ENCODE assay signal across 8 cellular contexts in the genomic region with DNA sequence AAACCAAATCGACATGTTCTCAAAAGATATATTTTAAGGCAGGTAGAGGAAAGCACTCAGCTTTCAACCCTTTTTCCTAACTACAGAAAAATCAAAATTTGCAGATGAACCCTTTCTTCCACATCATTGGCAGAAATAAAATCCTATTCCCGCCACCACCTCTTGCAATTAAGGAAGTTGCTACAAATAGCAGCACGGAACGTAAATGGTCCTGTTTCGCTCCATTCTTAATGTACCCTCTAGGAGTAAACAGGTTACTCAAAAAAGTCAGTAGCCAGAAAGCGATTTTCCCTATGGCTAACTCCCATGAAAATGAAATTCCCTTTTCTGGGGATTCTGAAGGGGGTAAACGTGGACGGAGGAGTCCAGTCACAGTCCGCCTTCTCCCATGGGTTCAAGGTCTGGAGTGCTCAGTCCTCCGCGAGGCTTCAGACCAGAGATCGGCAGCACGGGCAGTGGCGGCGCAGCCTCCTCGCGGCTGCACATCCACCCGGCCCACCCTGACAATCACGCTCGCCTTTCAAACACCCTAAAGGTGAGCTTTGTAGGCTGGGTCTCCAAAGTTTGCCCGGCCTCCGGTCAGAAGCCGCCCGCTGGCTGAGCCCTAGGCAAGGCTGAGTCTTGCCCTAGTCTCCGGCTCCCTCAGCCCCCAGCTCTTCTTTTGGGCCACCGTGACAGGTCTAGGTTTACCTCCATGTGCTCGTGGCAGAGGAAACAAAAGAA. TPM values are rescaled to one million over a fixed set of nuclear protein-coding genes. Genes with fewer than 3 reads are reported as not detected.
DNase-seq lines count a peak whose midpoint lies in the region; ATAC-seq and TF ChIP-seq lines count a peak whose summit lies in the region.

No MANE protein-coding gene starts in this region.

- H3K27me3 ChIP-seq in iPS DF 6.9 (ENCODE audit: control insufficient read depth, insufficient read depth, low read length): no peaks in the 10 kb centered on the region
- H3K27me3 ChIP-seq in skeletal muscle satellite cell (ENCODE audit: control insufficient read depth, insufficient read depth, low read length): no peaks in the 10 kb centered on the region

- TF ChIP-seq CTCF in OCI-LY7 (conservative IDR thresholded peaks at IDR 0.05; ENCODE audit: low read length): no peak

- ATAC-seq in activated naive CD8-positive, alpha-beta T cell treated with anti-CD3 and anti-CD28 coated beads, Interleukin-2, amount 10 ng/mL, durations not matched to agents 7 days and 5 days (ENCODE audit: low read depth): peak; percentile 15
- no peak for ATAC-seq in HG02938 (IDR thresholded peaks at IDR 0.05; ENCODE audit: unreplicated experiment)

- peaks cover 9% of the 10 kb centered on the region; the same call in 1 of the 2 replicates for H4K20me1 ChIP-seq in OCI-LY7 (ENCODE audit: insufficient read depth, low read length)

- H3K4me3 ChIP-seq in OCI-LY7 (ENCODE audit: low read depth, low read length, poor library complexity, severe bottlenecking): peak overlapping the region; percentile 81
- peak overlapping the region; percentile 99; the same call in 1 of the 2 replicates for H3K4me3 ChIP-seq in iPS DF 6.9 (ENCODE audit: low read length)
- peak overlapping the region; percentile 75 for H3K4me3 ChIP-seq in skeletal muscle satellite cell (ENCODE audit: low read length)

- H3K4me1 ChIP-seq in OCI-LY7 (ENCODE audit: insufficient read depth, low read length, poor library complexity, severe bottlenecking) (peaks cover 25% of the 10 kb centered on the region), iPS DF 6.9 (ENCODE audit: control insufficient read depth, insufficient read depth, low read length) (no peaks in the 10 kb centered on the region), skeletal muscle satellite cell (ENCODE audit: control insufficient read depth, insufficient read depth, low read length) (peaks cover 13% of the 10 kb centered on the region)

- WGBS in iPS DF 6.9 (ENCODE audit: insufficient coverage, insufficient read length): no CpG with 5 or more reads among the region's 27 CpGs

- H3K4me2 ChIP-seq in OCI-LY7 (ENCODE audit: low read length): peak overlapping the region; percentile 88
- peak overlapping the region; percentile 77 for H3K4me2 ChIP-seq in skeletal muscle satellite cell (ENCODE audit: low read length)

- POLR2A ChIA-PET in OCI-LY7 (lab: Charles Lee): interaction anchor here (0.8 kb wide), 1 partner anchor 26 kb away, joined by 3 read pairs; no protein-coding TSS in a partner anchor
- POLR2A ChIA-PET in activated naive CD8-positive, alpha-beta T cell treated with anti-CD3 and anti-CD28 coated beads, Interleukin-2, amount 10 ng/mL, durations not matched to agents 7 days and 5 days (lab: Charles Lee): interaction anchor here (1.1 to 1.2 kb wide), 2 partner anchors 8 to 192 kb away, joined by 3 read pairs; no protein-coding TSS in a partner anchor

- H3K4me1 Mint-ChIP-seq in activated naive CD8-positive, alpha-beta T cell treated with anti-CD3 and anti-CD28 coated beads, Interleukin-2, amount 10 ng/mL, durations not matched to agents 7 days and 5 days: peaks cover 12% of the 10 kb centered on the region

- peak overlapping the region; percentile 70 for H3K27ac Mint-ChIP-seq in activated naive CD8-positive, alpha-beta T cell treated with anti-CD3 and anti-CD28 coated beads, Interleukin-2, amount 10 ng/mL, durations not matched to agents 7 days and 5 days

- H3K9me3 ChIP-seq in OCI-LY7 (ENCODE audit: low read length): no peaks in the 10 kb centered on the region
- H3K9me3 ChIP-seq in iPS DF 6.9 (ENCODE audit: control insufficient read depth, insufficient read depth, low read length): no peaks in the 10 kb centered on the region
- no peaks in the 10 kb centered on the region for H3K9me3 ChIP-seq in skeletal muscle satellite cell (replicated peaks; ENCODE audit: low read length)

- DNase-seq in DMS153 (lab: John Stamatoyannopoulos, UW) (peak; percentile 13), DMS153 treated with DMSO at 0.1 percent for 48 hours (lab: John Stamatoyannopoulos, UW; ENCODE audit: unreplicated experiment) (no peak), OCI-LY7 (ENCODE audit: low spot score) (peak; percentile 53), iPS DF 6.9 (ENCODE audit: low read depth, low spot score) (no peak), foreskin melanocyte (no peak)
- peak; percentile 42 for DNase-seq in activated naive CD8-positive, alpha-beta T cell treated with anti-CD3 and anti-CD28 coated beads, Interleukin-2, amount 10 ng/mL, durations not matched to agents 7 days and 5 days

- peak overlapping the region; percentile 52 for H3K27ac ChIP-seq in OCI-LY7 (ENCODE audit: low read depth, low read length, poor library complexity, severe bottlenecking)
- H3K27ac ChIP-seq in iPS DF 6.9 (ENCODE audit: low read length): no peak overlapping the region

- H3K36me3 ChIP-seq in OCI-LY7 (ENCODE audit: insufficient read depth, low read length): no peaks in the 10 kb centered on the region
- no peaks in the 10 kb centered on the region for H3K36me3 ChIP-seq in iPS DF 6.9 (ENCODE audit: control insufficient read depth, insufficient read depth, low read length)
- H3K36me3 ChIP-seq in skeletal muscle satellite cell (ENCODE audit: insufficient read depth, low read length): no peaks in the 10 kb centered on the region

- no peaks in the 10 kb centered on the region for H3K27me3 Mint-ChIP-seq in activated naive CD8-positive, alpha-beta T cell treated with anti-CD3 and anti-CD28 coated beads, Interleukin-2, amount 10 ng/mL, durations not matched to agents 7 days and 5 days

- peaks cover 3% of the 10 kb centered on the region for H3K36me3 Mint-ChIP-seq in activated naive CD8-positive, alpha-beta T cell treated with anti-CD3 and anti-CD28 coated beads, Interleukin-2, amount 10 ng/mL, durations not matched to agents 7 days and 5 days

- BruUV-seq in OCI-LY7 (replicated peaks; lab: Mats Ljungman, UMichigan): no TSS peak

- H3K9me3 Mint-ChIP-seq in activated naive CD8-positive, alpha-beta T cell treated with anti-CD3 and anti-CD28 coated beads, Interleukin-2, amount 10 ng/mL, durations not matched to agents 7 days and 5 days: no peaks in the 10 kb centered on the region

- CTCF ChIA-PET in OCI-LY7 (lab: Charles Lee; ENCODE audit: unreplicated experiment): no interaction called here

- peak overlapping the region; percentile 84 for H3K9ac ChIP-seq in skeletal muscle satellite cell (ENCODE audit: low read depth, low read length)

- 0 out of 2 replicates have a peak overlapping the region, but pooled peaks have one; percentile 5 for H2AFZ ChIP-seq in OCI-LY7 (ENCODE audit: low read length)

- peak overlapping the region; percentile 74 for H3K4me3 Mint-ChIP-seq in activated naive CD8-positive, alpha-beta T cell treated with anti-CD3 and anti-CD28 coated beads, Interleukin-2, amount 10 ng/mL, durations not matched to agents 7 days and 5 days

- H3K79me2 ChIP-seq in OCI-LY7 (ENCODE audit: insufficient read depth, low read depth, low read length): peaks cover 46% of the 10 kb centered on the region

- intact Hi-C loops in OCI-LY7 (cut with micrococcal nuclease; ENCODE audit: unreplicated experiment): no loop called here

- no peaks in the 10 kb centered on the region for H3K9me2 ChIP-seq in OCI-LY7 (ENCODE audit: insufficient read depth, low read length)

RNA-seq across cellular contexts. Expression of a gene that starts 1.8 kb away (rescaled TPM):
- total RNA-seq in OCI-LY7 (2014; rRNA removed; shearing (Covaris generic)): 20.6 and 20.9 TPM in 2 replicates
- total RNA-seq in OCI-LY7 (2022): 25.2 and 25.7 TPM in 2 replicates
- 10 to 100 TPM; 16.7 to 20.4 TPM for total RNA-seq in activated naive CD8-positive, alpha-beta T cell treated with anti-CD3 and anti-CD28 coated beads, Interleukin-2, amount 10 ng/mL, durations not matched to agents 7 days and 5 days
- total RNA-seq in skeletal muscle satellite cell (2012; rRNA removed): 21.4 and 32.7 TPM in 2 replicates

RNA-seq across cellular contexts. Expression of a gene that starts 34.2 kb away (rescaled TPM):
- not detected in 2 replicates for total RNA-seq in OCI-LY7 (2014; rRNA removed; shearing (Covaris generic))
- not detected in 2 replicates for total RNA-seq in OCI-LY7 (2022)
- total RNA-seq in activated naive CD8-positive, alpha-beta T cell treated with anti-CD3 and anti-CD28 coated beads, Interleukin-2, amount 10 ng/mL, durations not matched to agents 7 days and 5 days: not detected
- total RNA-seq in skeletal muscle satellite cell (2012; rRNA removed): not detected in 2 replicates

Comparison
In these comparisons a context has a peak if more than half of its experiments do, and no peak if none do; other contexts are left out.
1. DNase-seq: peak in DMS153 (single experiment), OCI-LY7 (single experiment) and activated naive CD8-positive, alpha-beta T cell treated with anti-CD3 and anti-CD28 coated beads, Interleukin-2, amount 10 ng/mL, durations not matched to agents 7 days and 5 days (single experiment); none in DMS153 treated with DMSO at 0.1 percent for 48 hours (single experiment), iPS DF 6.9 (single experiment) and foreskin melanocyte (single experiment).
2. Peak in every context shown above with its lines, with median percentiles within 50 percentile points of each other: H3K4me3 ChIP-seq.